ENCODE assay signal across 8 cellular contexts in the genomic region with DNA sequence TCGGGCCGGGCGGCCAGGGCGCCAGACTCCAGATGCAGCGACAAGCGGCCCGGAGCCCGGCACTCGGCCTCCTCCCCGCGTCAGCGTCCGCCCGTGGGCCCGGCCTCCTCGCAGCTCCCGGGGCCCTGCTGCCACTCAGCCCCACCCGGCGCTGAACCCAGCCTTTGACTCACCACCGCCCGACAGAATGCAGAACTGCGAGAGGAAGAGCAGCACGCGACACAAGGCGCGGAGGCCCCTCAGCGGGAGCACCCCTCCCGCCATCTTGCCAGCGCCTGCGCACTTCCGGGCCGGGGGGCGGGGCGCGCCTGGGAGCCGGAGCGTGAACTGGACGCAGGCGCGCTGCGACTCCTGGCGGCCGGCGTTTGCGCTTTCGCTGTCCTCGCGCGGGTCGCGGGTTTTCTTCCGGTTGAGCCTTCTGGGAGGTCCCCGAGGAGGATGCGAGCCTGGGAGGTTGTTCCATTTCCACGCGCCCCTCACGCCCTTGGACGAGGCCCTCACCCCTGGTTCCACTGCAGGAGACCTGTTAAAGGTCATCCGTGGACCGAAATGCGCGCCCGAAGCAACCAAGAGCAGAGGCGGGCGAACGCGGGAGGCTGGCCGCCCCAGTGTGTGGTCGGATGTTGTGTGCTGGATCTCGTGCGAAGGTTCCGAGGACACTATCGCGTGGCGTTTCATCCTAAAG. TPM values are rescaled to one million over a fixed set of nuclear protein-coding genes. Genes with fewer than 3 reads are reported as not detected.
DNase-seq lines count a peak whose midpoint lies in the region; ATAC-seq and TF ChIP-seq lines count a peak whose summit lies in the region.

A gene with protein sequence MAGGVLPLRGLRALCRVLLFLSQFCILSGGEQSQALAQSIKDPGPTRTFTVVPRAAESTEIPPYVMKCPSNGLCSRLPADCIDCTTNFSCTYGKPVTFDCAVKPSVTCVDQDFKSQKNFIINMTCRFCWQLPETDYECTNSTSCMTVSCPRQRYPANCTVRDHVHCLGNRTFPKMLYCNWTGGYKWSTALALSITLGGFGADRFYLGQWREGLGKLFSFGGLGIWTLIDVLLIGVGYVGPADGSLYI (minus strand): TSS at position 284 of the 685 bp plus-strand sequence. CDS start 20 bp downstream, at position 264.

- DNase-seq in DMS114 treated with DMSO at 0.1 percent for 48 hours (lab: John Stamatoyannopoulos, UW; ENCODE audit: unreplicated experiment) = peak; percentile 90
- peak; percentile 92 for DNase-seq in HuH-7.5 (ENCODE audit: low spot score)
- peak; percentile 94 for DNase-seq in OCI-M1 (lab: John Stamatoyannopoulos, UW)
- DNase-seq in activated T-cell treated with anti-CD3 and anti-CD28 coated beads for 4 hours = peak; percentile 92
- no peak for DNase-seq in epithelial cell of proximal tubule (ENCODE audit: low read depth)
- peak; percentile 89 for DNase-seq in stimulated activated CD8-positive, alpha-beta memory T cell treated with anti-CD3 and anti-CD28 coated beads, Interleukin-7, amount 100 ng/mL, for 1 hour (ENCODE audit: low read depth in 2 of 2)

- H3K36me3 ChIP-seq in mucosa of stomach (ENCODE audit: control insufficient read depth, insufficient read depth, low read length) = no peaks in the 10 kb centered on the region

- peaks cover 12% of the 10 kb centered on the region for H3K4me1 ChIP-seq in mucosa of stomach (ENCODE audit: control insufficient read depth, insufficient read depth, low read length)

- no peaks in the 10 kb centered on the region for H3K9me3 ChIP-seq in mucosa of stomach (ENCODE audit: control insufficient read depth, low read length)

- H3K9ac ChIP-seq in mucosa of stomach (ENCODE audit: low read length) = peak within 1 kb of the TSS; percentile 89

- peak; percentile 70 for TF ChIP-seq CTCF in epithelial cell of proximal tubule (conservative IDR thresholded peaks at IDR 0.05; ENCODE audit: low read depth, low read length)

- no peaks in the 10 kb centered on the region for H3K27me3 ChIP-seq in mucosa of stomach (ENCODE audit: control insufficient read depth, insufficient read depth, low read length)

- H3K4me3 ChIP-seq in epithelial cell of proximal tubule (ENCODE audit: low read depth, low read length) (peak within 1 kb of the TSS; percentile 87), mucosa of stomach (ENCODE audit: low read length) (peak within 1 kb of the TSS; percentile 88)

- ATAC-seq in GM21526 (IDR thresholded peaks at IDR 0.05; ENCODE audit: low FRiP score, unreplicated experiment) = peak; percentile 86

RNA-seq across cellular contexts. Expression of the gene that starts here (rescaled TPM):
- 22.3 and 30.5 TPM in 2 replicates for total RNA-seq in epithelial cell of proximal tubule
